ENCODE assay signal across 2 cellular contexts in genomic region chr10:102651455-102652169, GRCh38.
A peak's percentile ranks its signal among the peaks of the same experiment; 100 is the strongest.
TF ChIP-seq lines count a peak whose summit lies in the region.

No MANE protein-coding gene starts in this region.

TF ChIP-seq in HEK293, 187 proteins besides CTCF, POLR2A, EP300 and RAD21:
- TF ChIP-seq ZNF280D (tag by site-specific recombination; IDR thresholded peaks at IDR 0.05) (no peak), ZFHX2 (tag by site-specific recombination; conservative IDR thresholded peaks at IDR 0.05) (no peak), RBAK (tag by site-specific recombination; IDR thresholded peaks at IDR 0.05) (no peak), ZNF2 (tag by site-specific recombination; IDR thresholded peaks at IDR 0.05) (no peak), SALL2 (tag by site-specific recombination; IDR thresholded peaks at IDR 0.05; ENCODE audit: borderline replicate concordance) (no peak), ZNF558 (tag by site-specific recombination; IDR thresholded peaks at IDR 0.05) (no peak), ATF2 (tag by site-specific recombination; IDR thresholded peaks at IDR 0.05; ENCODE audit: low read depth) (no peak), OVOL3 (tag by site-specific recombination; IDR thresholded peaks at IDR 0.05) (no peak), ZBTB7A (tag by site-specific recombination; IDR thresholded peaks at IDR 0.05; ENCODE audit: low read depth) (no peak), ZNF184 (tag by site-specific recombination; IDR thresholded peaks at IDR 0.05) (no peak), ZNF777 (tag by site-specific recombination; IDR thresholded peaks at IDR 0.05; ENCODE audit: borderline replicate concordance) (no peak), ZNF341 (tag by site-specific recombination; IDR thresholded peaks at IDR 0.05; ENCODE audit: low read depth) (no peak), PATZ1 (tag by site-specific recombination; IDR thresholded peaks at IDR 0.05) (no peak), ZNF292 (tag by site-specific recombination; IDR thresholded peaks at IDR 0.05; ENCODE audit: borderline replicate concordance, low read depth) (no peak), KLF8 (tag by site-specific recombination; IDR thresholded peaks at IDR 0.05) (no peak), GLIS1 (tag by site-specific recombination; IDR thresholded peaks at IDR 0.05) (no peak), ZNF830 (tag by site-specific recombination; IDR thresholded peaks at IDR 0.05; ENCODE audit: low read depth) (no peak)

TF ChIP-seq in K562, 482 proteins besides CTCF, POLR2A, EP300 and RAD21:
- TF ChIP-seq CHD4 (IDR thresholded peaks at IDR 0.05; ENCODE audit: insufficient read depth, insufficient replicate concordance, low read depth, low read length, poor library complexity, severe bottlenecking): no peak
- peak; percentile 46; the same call in 1 of the 2 replicates for TF ChIP-seq RBFOX2 (IDR thresholded peaks at IDR 0.05; ENCODE audit: low read depth, low read length)
